27 cellular contexts compared by ENCODE assay signal in the genomic region with DNA sequence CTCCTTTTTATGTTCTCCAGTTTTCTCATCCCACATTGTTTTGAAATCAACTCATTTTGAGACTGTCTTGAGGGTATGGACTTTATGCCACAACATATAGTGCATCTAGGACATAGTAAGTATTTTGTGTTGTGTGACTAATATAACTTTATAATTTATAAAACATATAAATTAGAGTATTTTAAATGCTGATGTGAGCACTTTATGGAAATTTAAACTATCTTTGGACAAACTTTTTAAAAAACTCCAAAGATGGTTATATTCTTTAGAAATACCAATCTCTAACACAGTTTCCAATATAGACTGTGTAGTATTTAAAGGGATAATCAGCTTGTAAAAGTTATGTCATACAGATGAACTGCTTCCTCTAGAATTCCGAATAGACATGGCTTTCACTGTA.
"Had no signal": no experiment of that assay in that cellular context is flagged by ENCODE, and none has a peak within 500 bp of the region (broad histone marks: within the 10 kb centered on the region; RNA-seq: fewer than 3 reads in every experiment).

No MANE protein-coding gene starts in this region.

- DNase-seq: stimulated activated CD4-positive, alpha-beta T cell treated with anti-CD3 and anti-CD28 coated beads, Interleukin-2, amount 100 ng/mL, for 48 hours; stimulated activated CD4-positive, alpha-beta T cell treated with anti-CD3 and anti-CD28 coated beads, Interleukin-4, amount 100 ng/mL, for 1 hour; stimulated activated CD4-positive, alpha-beta T cell treated with anti-CD3 and anti-CD28 coated beads, Interleukin-4, amount 100 ng/mL, for 24 hours; stimulated activated CD4-positive, alpha-beta T cell treated with anti-CD3 and anti-CD28 coated beads, Interleukin-4, amount 100 ng/mL, for 4 hours; stimulated activated CD8-positive, alpha-beta memory T cell treated with anti-CD3 and anti-CD28 coated beads, Interleukin-4, amount 100 ng/mL, for 48 hours; stimulated activated naive B cell treated with anti-CD40 and anti-IgM and Interleukin-4, amounts not matched to agents 10 μg/mL and 1 μg/mL and 100 μg/mL, for 72 hours; stimulated activated naive CD4-positive, alpha-beta T cell; stimulated activated naive CD4-positive, alpha-beta T cell treated with Interleukin-2 at 50 U/mL for 16 hours; stimulated activated naive CD8-positive, alpha-beta T cell treated with anti-CD3 and anti-CD28 coated beads, Interleukin-15, amount 100 ng/mL, for 72 hours; stimulated activated naive CD8-positive, alpha-beta T cell treated with anti-CD3 and anti-CD28 coated beads, Interleukin-15, Interleukin-2, amounts not matched to agents 100 U/mL and 50 U/mL, for 24 hours; stomach; substantia nigra; testis; thyroid gland; tibial artery; transverse colon; trophoblast cell; upper lobe of left lung; upper lobe of right lung; uterus had no signal

- H3K9me3 ChIP-seq: suprapubic skin, testis, thoracic aorta, thyroid gland, tibial artery, transverse colon, upper lobe of left lung, upper lobe of right lung, uterus, vagina had no signal

- H3K4me1 ChIP-seq: stomach, suprapubic skin, testis, thyroid gland, tibial artery, tibial nerve, transverse colon, upper lobe of left lung, upper lobe of right lung, uterus, vagina had no signal

- H3K27ac ChIP-seq: stomach, suprapubic skin, testis, thoracic aorta, tibial artery, tibial nerve, transverse colon, upper lobe of left lung, upper lobe of right lung, uterus, vagina had no signal

- H3K4me3 ChIP-seq: stomach, suprapubic skin, testis, thoracic aorta, thyroid gland, tibial artery, tibial nerve, transverse colon, upper lobe of left lung, upper lobe of right lung, uterus, vagina had no signal

- H3K36me3 ChIP-seq: stomach, suprapubic skin, thoracic aorta, thyroid gland, tibial artery, tibial nerve, transverse colon, upper lobe of left lung, upper lobe of right lung, uterus, vagina had no signal

- ATAC-seq: stimulated activated effector memory CD8-positive, alpha-beta T cell treated with anti-CD3 and anti-CD28 coated beads, Interleukin-12 subunit alpha, Interleukin-12 subunit beta, amount 100 ng/mL, for 72 hours; stimulated activated memory B cell treated with anti-CD40 and anti-IgM and Interleukin-4, amounts not matched to agents 10 μg/mL and 1 μg/mL and 100 μg/mL, for 72 hours; stimulated activated naive B cell treated with anti-CD40 and anti-IgM and Interleukin-4, amounts not matched to agents 10 μg/mL and 1 μg/mL and 100 μg/mL, for 72 hours; stimulated activated naive CD8-positive, alpha-beta T cell treated with anti-CD3 and anti-CD28 coated beads, Interleukin-15, amount 100 ng/mL, for 72 hours; stimulated activated naive CD8-positive, alpha-beta T cell treated with anti-CD3 and anti-CD28 coated beads, Interleukin-15, Interleukin-2, amounts not matched to agents 100 U/mL and 50 U/mL, for 24 hours; upper lobe of right lung had no signal

- H3K27me3 ChIP-seq: stomach, suprapubic skin, testis, thyroid gland, tibial artery, tibial nerve, transverse colon, upper lobe of left lung, upper lobe of right lung, uterus, vagina had no signal

- FAIRE-seq: urothelium cell line had no signal
